22 cellular contexts compared by ENCODE assay signal in genomic region chr10:88931548-88931947, GRCh38. TPM values are rescaled to one million over a fixed set of nuclear protein-coding genes. Genes with fewer than 3 reads are reported as not detected.
A peak's percentile ranks its signal among the peaks of the same experiment; 100 is the strongest.
DNase-seq lines count a peak whose midpoint lies in the region; ATAC-seq, FAIRE-seq and TF ChIP-seq lines count a peak whose summit lies in the region.
"Had no signal": no experiment of that assay in that cellular context is flagged by ENCODE, and none has a peak within 500 bp of the region (broad histone marks: within the 10 kb centered on the region; RNA-seq: fewer than 3 reads in every experiment).

No MANE protein-coding gene starts in this region.

- TF ChIP-seq CTCF in uterus (IDR thresholded peaks at IDR 0.05) (no peak), neural progenitor cell (IDR thresholded peaks at IDR 0.05) (no peak)

- WGBS in right cardiac atrium: 68% methylated on average over 1 of the region's 1 CpG

- H3K36me3 Mint-ChIP-seq in activated naive CD4-positive, alpha-beta T cell treated with anti-CD3 and anti-CD28 coated beads, Interleukin-2, amount 50 U/mL, for 24 hours: peaks cover 4% of the 10 kb centered on the region
- peaks cover 9% of the 10 kb centered on the region for H3K36me3 Mint-ChIP-seq in central memory CD8-positive, alpha-beta T cell (ENCODE audit: insufficient read depth)
- no peaks in the 10 kb centered on the region for H3K36me3 Mint-ChIP-seq in neural progenitor cell

- no peak for TF ChIP-seq POLR2A in uterus (IDR thresholded peaks at IDR 0.05)

- no peak for ATAC-seq in central memory CD8-positive, alpha-beta T cell (replicated peaks; ENCODE audit: extremely low read depth, poor library complexity, severe bottlenecking)
- peak; percentile 19 to 41 for ATAC-seq in right cardiac atrium
- ATAC-seq: A549, body of pancreas had no signal

- H3F3A ChIP-seq in neural progenitor cell (ENCODE audit: low read depth): no peaks in the 10 kb centered on the region

- FAIRE-seq in GM19239 (lab: Jason Lieb, UNC): no peak
- FAIRE-seq: A549 had no signal

- no peaks in the 10 kb centered on the region for H3K79me2 ChIP-seq in neural progenitor cell (ENCODE audit: low read depth)

- no peaks in the 10 kb centered on the region for H3K9me3 ChIP-seq in right cardiac atrium (ENCODE audit: control insufficient read depth, low read length)
- H3K9me3 ChIP-seq in uterus: no peaks in the 10 kb centered on the region
- H3K9me3 ChIP-seq in neural progenitor cell (ENCODE audit: low read depth): no peaks in the 10 kb centered on the region
- H3K9me3 ChIP-seq: A549; BLaER1 treated with 17β-estradiol and CSF1 and Interleukin-3, amounts not matched to agents 10 nM and 100 nM; body of pancreas; prostate gland; thyroid gland had no signal

- H3K4me3 ChIP-seq in right cardiac atrium (ENCODE audit: low read length) (no peak overlapping the region), uterus (no peak overlapping the region), neural progenitor cell (no peak overlapping the region)
- H3K4me3 ChIP-seq: A549; BLaER1 treated with 17β-estradiol and CSF1 and Interleukin-3, amounts not matched to agents 10 nM and 100 nM; body of pancreas; prostate gland; thyroid gland had no signal

- no peaks in the 10 kb centered on the region for H3K9me3 Mint-ChIP-seq in activated naive CD4-positive, alpha-beta T cell treated with anti-CD3 and anti-CD28 coated beads, Interleukin-2, amount 50 U/mL, for 24 hours
- no peaks in the 10 kb centered on the region for H3K9me3 Mint-ChIP-seq in central memory CD8-positive, alpha-beta T cell
- no peaks in the 10 kb centered on the region for H3K9me3 Mint-ChIP-seq in neural progenitor cell
- H3K9me3 Mint-ChIP-seq: nephron progenitor cell had no signal

- DNase-seq in activated naive CD4-positive, alpha-beta T cell treated with Interleukin-2 at 50 U/mL for 16 hours: no peak
- no peak for DNase-seq in central memory CD8-positive, alpha-beta T cell (ENCODE audit: low spot score in 2 of 2)
- DNase-seq in right cardiac atrium (no peak), uterus (no peak), GM19239 (ENCODE audit: insufficient read length, low spot score) (no peak), neural progenitor cell (ENCODE audit: low spot score) (no peak)
- DNase-seq in activated effector memory CD4-positive, alpha-beta T cell treated with Interleukin-2 at 50 U/mL for 16 hours: no peak
- DNase-seq: activated gamma-delta T cell treated with Interleukin-2 at 50 U/mL for 16 hours, body of pancreas, GDM1, islet precursor cell, Karpas-422, NCI-H1092 treated with DMSO at 0.1 percent for 48 hours, NCI-H2107, NCI-H524 treated with DMSO at 0.1 percent for 48 hours, nephron progenitor cell, SHP77 treated with DMSO at 0.1 percent for 48 hours, thyroid gland had no signal

- peaks cover 8% of the 10 kb centered on the region for H3K4me1 ChIP-seq in right cardiac atrium (ENCODE audit: control insufficient read depth, insufficient read depth, low read length)
- H3K4me1 ChIP-seq in uterus: peaks cover 3 to 5% of the 10 kb centered on the region in 2 donors
- no peaks in the 10 kb centered on the region for H3K4me1 ChIP-seq in neural progenitor cell
- H3K4me1 ChIP-seq: prostate gland had no signal

- H3K27me3 ChIP-seq in right cardiac atrium (ENCODE audit: control insufficient read depth, insufficient read depth) (no peaks in the 10 kb centered on the region), uterus (no peaks in the 10 kb centered on the region), neural progenitor cell (no peaks in the 10 kb centered on the region)
- H3K27me3 ChIP-seq: BLaER1 treated with 17β-estradiol and CSF1 and Interleukin-3, amounts not matched to agents 10 nM and 100 nM; body of pancreas; thyroid gland had no signal

- no peak overlapping the region for H3K4me2 ChIP-seq in neural progenitor cell
- H3K4me2 ChIP-seq: BLaER1 treated with 17β-estradiol and CSF1 and Interleukin-3, amounts not matched to agents 10 nM and 100 nM had no signal

- H3K27ac ChIP-seq in right cardiac atrium (ENCODE audit: low read length): peak overlapping the region; percentile 64
- H3K27ac ChIP-seq in uterus: peak overlapping the region; percentile 66 to 83
- H3K27ac ChIP-seq in neural progenitor cell: no peak overlapping the region
- H3K27ac ChIP-seq: BLaER1 treated with 17β-estradiol and CSF1 and Interleukin-3, amounts not matched to agents 10 nM and 100 nM; body of pancreas had no signal

- no peaks in the 10 kb centered on the region for H4K20me1 ChIP-seq in neural progenitor cell (ENCODE audit: low read depth)
- H4K20me1 ChIP-seq: BLaER1 treated with 17β-estradiol and CSF1 and Interleukin-3, amounts not matched to agents 10 nM and 100 nM had no signal

- intact Hi-C loops in right cardiac atrium (cut with DNase I): loop anchor here in 3 of 4 donors (5.0 to 10.0 kb wide), 2 partner anchors 94 to 283 kb away; no protein-coding TSS in a partner anchor
- intact Hi-C loops in uterus (cut with DNase I; ENCODE audit: low total_unique reads): loop anchor here (5.0 kb wide), 1 partner anchor 94 kb away; no protein-coding TSS in a partner anchor

- H3K9ac ChIP-seq in neural progenitor cell: no peak overlapping the region
- H3K9ac ChIP-seq: BLaER1 treated with 17β-estradiol and CSF1 and Interleukin-3, amounts not matched to agents 10 nM and 100 nM had no signal

- H3K4me1 Mint-ChIP-seq in activated naive CD4-positive, alpha-beta T cell treated with anti-CD3 and anti-CD28 coated beads, Interleukin-2, amount 50 U/mL, for 24 hours: peaks cover 18% of the 10 kb centered on the region
- peaks cover 19% of the 10 kb centered on the region for H3K4me1 Mint-ChIP-seq in central memory CD8-positive, alpha-beta T cell
- H3K4me1 Mint-ChIP-seq in neural progenitor cell: peaks cover 9% of the 10 kb centered on the region

- H3K27me3 Mint-ChIP-seq in activated naive CD4-positive, alpha-beta T cell treated with anti-CD3 and anti-CD28 coated beads, Interleukin-2, amount 50 U/mL, for 24 hours: no peaks in the 10 kb centered on the region
- H3K27me3 Mint-ChIP-seq in central memory CD8-positive, alpha-beta T cell: no peaks in the 10 kb centered on the region
- no peaks in the 10 kb centered on the region for H3K27me3 Mint-ChIP-seq in neural progenitor cell (ENCODE audit: insufficient read depth, low read depth)

- H3K27ac Mint-ChIP-seq in activated naive CD4-positive, alpha-beta T cell treated with anti-CD3 and anti-CD28 coated beads, Interleukin-2, amount 50 U/mL, for 24 hours: peak overlapping the region; percentile 9
- H3K27ac Mint-ChIP-seq in central memory CD8-positive, alpha-beta T cell (ENCODE audit: low read depth): peak overlapping the region; percentile 63
- no peak overlapping the region for H3K27ac Mint-ChIP-seq in neural progenitor cell
- H3K27ac Mint-ChIP-seq: nephron progenitor cell had no signal

- no peaks in the 10 kb centered on the region for H3K36me3 ChIP-seq in uterus
- no peaks in the 10 kb centered on the region for H3K36me3 ChIP-seq in neural progenitor cell
- H3K36me3 ChIP-seq: prostate gland, thyroid gland had no signal

- H2AFZ ChIP-seq in neural progenitor cell (replicated peaks): no peak overlapping the region

- H3K4me3 Mint-ChIP-seq in activated naive CD4-positive, alpha-beta T cell treated with anti-CD3 and anti-CD28 coated beads, Interleukin-2, amount 50 U/mL, for 24 hours: no peak overlapping the region
- H3K4me3 Mint-ChIP-seq in central memory CD8-positive, alpha-beta T cell: no peak overlapping the region
- no peak overlapping the region for H3K4me3 Mint-ChIP-seq in neural progenitor cell
- H3K4me3 Mint-ChIP-seq: nephron progenitor cell had no signal

RNA-seq across cellular contexts. Expression of gene ACTA2, which starts 21.0 kb away (rescaled TPM):
- total RNA-seq in right cardiac atrium (1,000 to 10,000 TPM in 2 of 4 donors, 100 to 1,000 TPM in 2; 746 to 3,137 (median 1,120) TPM), uterus (1,000 to 10,000 TPM; 2,685 to 5,347 (median 3,837) TPM), neural progenitor cell (ENCODE audit: low replicate concordance) (19.0 and 22.3 TPM in 2 replicates)
- polyA plus RNA-seq in right cardiac atrium: 649 TPM

RNA-seq across cellular contexts. Expression of gene STAMBPL1, which starts 51.5 kb away (rescaled TPM):
- 10 to 100 TPM in 3 of 4 donors, 1 to 10 TPM in 1; 9.4 to 13.0 (median 10.4) TPM for total RNA-seq in right cardiac atrium
- 4.4 TPM for polyA plus RNA-seq in right cardiac atrium
- total RNA-seq in uterus: 10 to 100 TPM in 1 of 4 donors, 1 to 10 TPM in 3; 3.8 to 23.6 (median 6.5) TPM
- total RNA-seq in neural progenitor cell (ENCODE audit: low replicate concordance): 1.6 and 1.9 TPM in 2 replicates

RNA-seq across cellular contexts. Expression of gene FAS, which starts 59.0 kb away (rescaled TPM):
- total RNA-seq in right cardiac atrium: 10 to 100 TPM in 1 of 4 donors, 1 to 10 TPM in 3; 5.7 to 10.1 (median 6.5) TPM
- 4.7 TPM for polyA plus RNA-seq in right cardiac atrium
- total RNA-seq in uterus: 100 to 1,000 TPM in 1 of 4 donors, 10 to 100 TPM in 3; 14.4 to 133 (median 48.7) TPM
- total RNA-seq in neural progenitor cell (ENCODE audit: low replicate concordance): 9.2 and 11.1 TPM in 2 replicates

Comparison
In these comparisons a context has a peak if more than half of its experiments do, and no peak if none do; other contexts are left out.
1. RNA of gene ACTA2, which starts 21.0 kb away (total RNA-seq): 2,685 to 5,347 TPM in uterus and 746 to 3,137 TPM in right cardiac atrium; 19.0 to 22.3 TPM in neural progenitor cell; every median in the first group is over 10 times any median in the second.